ENCODE assay signal across 20 cellular contexts in genomic region chr18:67932261-67932660, GRCh38.
DNase-seq lines count a peak whose midpoint lies in the region; ATAC-seq and TF ChIP-seq lines count a peak whose summit lies in the region.
"Had no signal": no experiment of that assay in that cellular context is flagged by ENCODE, and none has a peak within 500 bp of the region (broad histone marks: within the 10 kb centered on the region; RNA-seq: fewer than 3 reads in every experiment).

No MANE protein-coding gene starts in this region.

- no peak for ATAC-seq in body of pancreas
- ATAC-seq: GM12878, HCT116, HepG2, K562 had no signal

- H3K79me2 ChIP-seq in OCI-LY3 (ENCODE audit: low read length) (no peaks in the 10 kb centered on the region), osteoblast (ENCODE audit: insufficient read depth, low read length) (no peaks in the 10 kb centered on the region)

- H3K27ac ChIP-seq in OCI-LY3 (ENCODE audit: low read length) (no peak overlapping the region), osteoblast (ENCODE audit: low read depth, low read length) (no peak overlapping the region), body of pancreas (no peak overlapping the region)

- intact Hi-C loops in posterior cingulate gyrus (cut with DNase I) (no loop called here), body of pancreas (cut with DNase I) (no loop called here)

- H3K9me3 ChIP-seq in OCI-LY3 (ENCODE audit: insufficient read depth, low read length) = no peaks in the 10 kb centered on the region
- no peaks in the 10 kb centered on the region for H3K9me3 ChIP-seq in osteoblast (ENCODE audit: low read depth, low read length)
- H3K9me3 ChIP-seq in body of pancreas = no peaks in the 10 kb centered on the region
- H3K9me3 ChIP-seq: BE2C had no signal

- DNase-seq in G401 (ENCODE audit: low spot score) (peak; percentile 40), NCI-H1105 treated with DMSO at 0.1 percent for 48 hours (lab: John Stamatoyannopoulos, UW) (peak; percentile 44), osteoblast (ENCODE audit: insufficient read length, low spot score, missing footprints) (no peak), HK-2 (ENCODE audit: unreplicated experiment) (no peak), posterior cingulate gyrus (no peak), body of pancreas (no peak), DMS79 treated with DMSO at 0.1 percent for 48 hours (lab: John Stamatoyannopoulos, UW) (no peak)
- DNase-seq: BE2C; CD8-positive, alpha-beta memory T cell; DMS153; MG63; NCI-H1417 treated with DMSO at 0.1 percent for 48 hours; NCI-H187 treated with DMSO at 0.1 percent for 48 hours; NCI-H526; SIG-M5 had no signal

- 39 to 43% methylated on average over 1 of the region's 1 CpG for WGBS in body of pancreas, 2 donors

- H4K20me1 ChIP-seq in OCI-LY3 (ENCODE audit: insufficient read depth, low read length) (no peaks in the 10 kb centered on the region), osteoblast (ENCODE audit: insufficient read depth, low read length) (no peaks in the 10 kb centered on the region)

- H2AFZ ChIP-seq in OCI-LY3 (ENCODE audit: low read depth, low read length) = no peak overlapping the region
- peak overlapping the region; percentile 56 for H2AFZ ChIP-seq in osteoblast (ENCODE audit: low read length)

- H3K4me2 ChIP-seq in OCI-LY3 (ENCODE audit: low read length) (peak overlapping the region; percentile 36), osteoblast (ENCODE audit: insufficient read depth, low read length) (no peak overlapping the region)

- no peak overlapping the region for H3K9ac ChIP-seq in OCI-LY3 (ENCODE audit: low read length)

- TF ChIP-seq CTCF in OCI-LY3 (IDR thresholded peaks at IDR 0.05; ENCODE audit: low read depth, low read length) (no peak), osteoblast (IDR thresholded peaks at IDR 0.05; ENCODE audit: extremely low read depth, low read depth, low read length) (no peak), body of pancreas (IDR thresholded peaks at IDR 0.05) (no peak)

- no peak overlapping the region for H3K4me3 ChIP-seq in OCI-LY3 (ENCODE audit: low read length)
- no peak overlapping the region for H3K4me3 ChIP-seq in osteoblast (ENCODE audit: insufficient read depth, low read length)
- H3K4me3 ChIP-seq in body of pancreas = no peak overlapping the region
- H3K4me3 ChIP-seq: GM12878, K562, MG63 had no signal

- no peak for TF ChIP-seq POLR2A in body of pancreas (IDR thresholded peaks at IDR 0.05)

- in situ Hi-C loops in G401 (cut with HindIII; ENCODE audit: low sequenced_read_pairs) = no loop called here

- H3K27me3 ChIP-seq in OCI-LY3 (ENCODE audit: low read depth, low read length) = peaks cover 11% of the 10 kb centered on the region; the same call in 1 of the 2 replicates
- no peaks in the 10 kb centered on the region for H3K27me3 ChIP-seq in osteoblast (ENCODE audit: insufficient read depth, low read length)
- H3K27me3 ChIP-seq in body of pancreas = no peaks in the 10 kb centered on the region
- H3K27me3 ChIP-seq: BE2C, MG63 had no signal

- H3K4me1 ChIP-seq in OCI-LY3 (ENCODE audit: low read length) (peaks cover 45% of the 10 kb centered on the region), osteoblast (ENCODE audit: insufficient read depth, low read length) (peaks cover 24% of the 10 kb centered on the region), body of pancreas (no peaks in the 10 kb centered on the region)
- H3K4me1 ChIP-seq: BE2C had no signal

- H3K36me3 ChIP-seq in OCI-LY3 (replicated peaks; ENCODE audit: low read depth, low read length) (no peaks in the 10 kb centered on the region), osteoblast (ENCODE audit: insufficient read depth, low read length) (no peaks in the 10 kb centered on the region), body of pancreas (replicated peaks in 1 of 2; ENCODE audit: insufficient read depth in 1 of 2, low read depth in 2 of 2) (no peaks in the 10 kb centered on the region)
- H3K36me3 ChIP-seq: BE2C, MG63 had no signal

Comparison
In these comparisons a context has a peak if more than half of its experiments do, and no peak if none do; other contexts are left out.
1. DNase-seq: peak in G401 (single experiment) and NCI-H1105 treated with DMSO at 0.1 percent for 48 hours (single experiment); none in osteoblast (single experiment), HK-2 (single experiment), posterior cingulate gyrus (0 of 10), body of pancreas (0 of 4) and DMS79 treated with DMSO at 0.1 percent for 48 hours (single experiment).